In the genomic region with DNA sequence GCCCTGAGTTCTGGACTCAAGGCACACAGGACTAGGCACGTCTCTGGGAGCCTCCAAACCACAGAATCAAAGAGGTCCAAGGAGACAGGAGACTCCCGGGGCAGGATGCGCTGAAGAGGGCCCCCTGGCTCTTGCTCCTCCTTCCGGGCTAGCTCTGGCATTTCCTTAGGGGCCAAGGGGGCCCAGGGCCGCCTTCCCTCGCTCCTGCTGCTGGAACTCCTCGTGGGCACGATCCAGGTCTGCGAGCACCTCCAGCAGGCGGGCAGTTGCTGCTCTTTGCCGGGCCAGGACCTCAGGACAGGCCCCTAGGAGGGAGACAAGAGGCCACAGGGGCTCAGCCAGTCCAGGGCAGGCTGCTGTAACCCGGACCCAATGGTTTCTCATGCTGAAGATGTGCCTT, we compare ENCODE assay signal across 28 cellular contexts. TPM values are rescaled to one million over a fixed set of nuclear protein-coding genes. Genes with fewer than 3 reads are reported as not detected.
"Had no signal": no experiment of that assay in that cellular context is flagged by ENCODE, and none has a peak within 500 bp of the region (broad histone marks: within the 10 kb centered on the region; RNA-seq: fewer than 3 reads in every experiment).

No MANE protein-coding gene starts in this region.

- H3K27me3 Mint-ChIP-seq: activated CD4-positive, alpha-beta T cell treated with anti-CD3 and anti-CD28 coated beads for 36 hours; activated naive CD8-positive, alpha-beta T cell; stimulated activated naive CD8-positive, alpha-beta T cell treated with anti-CD3 and anti-CD28 coated beads, Interleukin-15, Interleukin-2, amounts not matched to agents 100 ng/mL and 50 ng/mL, for 24 hours had no signal

- H2AFZ ChIP-seq: neural progenitor cell had no signal

- H3K36me3 Mint-ChIP-seq: activated naive CD8-positive, alpha-beta T cell; natural killer cell; neural progenitor cell had no signal

- H3K27ac ChIP-seq: epithelial cell of prostate, esophagus squamous epithelium, left ventricle myocardium inferior, neural progenitor cell, thoracic aorta, upper lobe of right lung had no signal

- H3K4me3 Mint-ChIP-seq: activated CD4-positive, alpha-beta T cell treated with anti-CD3 and anti-CD28 coated beads for 36 hours; activated naive CD8-positive, alpha-beta T cell; activated T-cell treated with anti-CD3 and anti-CD28 coated beads, Interleukin-2, amount 50 U/mL, for 72 hours; natural killer cell; neural progenitor cell; stimulated activated naive CD8-positive, alpha-beta T cell treated with anti-CD3 and anti-CD28 coated beads, Interleukin-15, Interleukin-2, amounts not matched to agents 100 ng/mL and 50 ng/mL, for 24 hours had no signal

- H3K27ac Mint-ChIP-seq: activated CD4-positive, alpha-beta T cell treated with anti-CD3 and anti-CD28 coated beads for 36 hours; activated naive CD8-positive, alpha-beta T cell; activated T-cell treated with anti-CD3 and anti-CD28 coated beads, Interleukin-2, amount 50 U/mL, for 72 hours; natural killer cell; neural progenitor cell; stimulated activated naive CD8-positive, alpha-beta T cell treated with anti-CD3 and anti-CD28 coated beads, Interleukin-15, Interleukin-2, amounts not matched to agents 100 ng/mL and 50 ng/mL, for 24 hours had no signal

- H3K9me3 Mint-ChIP-seq: activated T-cell treated with anti-CD3 and anti-CD28 coated beads, Interleukin-2, amount 50 U/mL, for 72 hours; natural killer cell; neural progenitor cell; stimulated activated naive CD8-positive, alpha-beta T cell treated with anti-CD3 and anti-CD28 coated beads, Interleukin-15, Interleukin-2, amounts not matched to agents 100 ng/mL and 50 ng/mL, for 24 hours had no signal

- H3K9ac ChIP-seq: neural progenitor cell had no signal

- H3K9me3 ChIP-seq: body of pancreas, esophagus squamous epithelium, left ventricle myocardium inferior, right lobe of liver, thoracic aorta, upper lobe of right lung had no signal

- H3K36me3 ChIP-seq: left ventricle myocardium inferior, neural progenitor cell, right lobe of liver, thoracic aorta, upper lobe of right lung had no signal

- H3K4me3 ChIP-seq: body of pancreas, esophagus squamous epithelium, left ventricle myocardium inferior, lung, neural progenitor cell, right lobe of liver, thoracic aorta, upper lobe of right lung had no signal

- H3K27me3 ChIP-seq: body of pancreas, right lobe of liver had no signal

- H3K4me2 ChIP-seq: neural progenitor cell had no signal

- DNase-seq: activated CD4-positive, alpha-beta T cell treated with anti-CD3 and anti-CD28 coated beads for 36 hours; activated CD4-positive, CD25-positive, alpha-beta regulatory T cell; activated naive CD4-positive, alpha-beta T cell treated with Interleukin-2 at 50 U/mL for 16 hours; activated T-cell treated with anti-CD3 and anti-CD28 coated beads for 4 hours; activated T-cell treated with anti-CD3 and anti-CD28 coated beads, Interleukin-2, amount 50 U/mL, for 72 hours; body of pancreas; dermis blood vessel endothelial cell; effector CD4-positive, alpha-beta T cell; esophagus squamous epithelium; foreskin melanocyte; left ventricle myocardium inferior; mesendoderm; natural killer cell; occipital lobe; right lobe of liver; stimulated activated CD4-positive, alpha-beta T cell treated with anti-CD3 and anti-CD28 coated beads, Interleukin-2, amount 100 ng/mL, for 48 hours; T-helper 2 cell; upper lobe of right lung had no signal

RNA-seq across cellular contexts. Expression of gene RASAL1, which starts 35.8 kb away (rescaled TPM):
- total RNA-seq: aorta, left ventricle myocardium inferior, natural killer cell, skeletal muscle tissue, subcutaneous adipose tissue had no signal
- polyA plus RNA-seq: aorta had no signal

RNA-seq across cellular contexts. Expression of gene CFAP73, which starts 49.8 kb away (rescaled TPM):
- total RNA-seq: aorta, dermis blood vessel endothelial cell, left ventricle myocardium inferior, mononuclear cell, natural killer cell, skeletal muscle tissue, subcutaneous adipose tissue, thoracic aorta, upper lobe of right lung had no signal
